ENCODE assay signal across 8 cellular contexts in genomic region chr19:19822148-19822429, GRCh38. TPM values are rescaled to one million over a fixed set of nuclear protein-coding genes. Genes with fewer than 3 reads are reported as not detected.
DNase-seq lines count a peak whose midpoint lies in the region; ATAC-seq, FAIRE-seq and TF ChIP-seq lines count a peak whose summit lies in the region.

No MANE protein-coding gene starts in this region.

- TF ChIP-seq POLR2A in HepG2 (IDR thresholded peaks at IDR 0.05; ENCODE audit: insufficient read depth in 1 of 2, low read depth in 2 of 2, low read length in 2 of 2): no peak

- peaks cover 8% of the 10 kb centered on the region for H3K9me3 Mint-ChIP-seq in memory B cell

- TF ChIP-seq EP300 in HepG2 (IDR thresholded peaks at IDR 0.05; ENCODE audit: low read depth in 2 of 2, low read length in 2 of 2) (no peak), HepG2 (CRISPR knock-in tag; IDR thresholded peaks at IDR 0.05; ENCODE audit: borderline replicate concordance) (no peak)

- peak overlapping the region in 1 of 2 donors; percentile 7 for H3K9ac ChIP-seq in liver (ENCODE audit: low read depth in 1 of 2, low read length in 2 of 2)
- no peak overlapping the region for H3K9ac ChIP-seq in HepG2 (ENCODE audit: insufficient read depth, low read depth, low read length)

- H3K36me3 ChIP-seq in liver (ENCODE audit: control insufficient read depth in 4 of 4, insufficient read depth in 3 of 4, low read depth in 1 of 4, low read length in 3 of 4) (peaks cover 0 to 4% (median 2%) of the 10 kb centered on the region in 4 donors), HepG2 (replicated peaks in 1 of 2; ENCODE audit: control insufficient read depth in 1 of 2, insufficient read depth in 2 of 2, low read length in 2 of 2) (no peaks in the 10 kb centered on the region), upper lobe of right lung (peaks cover 13% of the 10 kb centered on the region)

- H3K27ac ChIP-seq in liver (ENCODE audit: low read depth in 1 of 2, low read length in 2 of 2) (peak overlapping the region in 1 of 2 donors; percentile 28), HepG2 (ENCODE audit: extremely low read length, insufficient read depth, low read length) (no peak overlapping the region), upper lobe of right lung (peak overlapping the region; percentile 96)

- WGBS in liver: 31% methylated on average over 6 of the region's 6 CpGs
- whole genome bisulfite sequencing in HepG2 (ENCODE audit: low lambda C conversion rate): 70% methylated on average over 6 of the region's 6 CpGs

- no peak overlapping the region for H3K4me2 ChIP-seq in HepG2 (ENCODE audit: low read depth, low read length)

- no peaks in the 10 kb centered on the region for H4K20me1 ChIP-seq in HepG2 (ENCODE audit: insufficient read depth, low read length)

- peak overlapping the region; percentile 99 for H3K27ac Mint-ChIP-seq in memory B cell

- CTCF ChIA-PET in HepG2 (lab: Yijun Ruan, JAX; ENCODE audit: low intra/inter-chr PET ratio, low total read pairs): no interaction called here

- FAIRE-seq in HepG2 (lab: Jason Lieb, UNC): no peak

- intact Hi-C loops in HepG2 (cut with micrococcal nuclease; ENCODE audit: unreplicated experiment) (no loop called here), upper lobe of right lung (cut with DNase I) (no loop called here)

- peaks cover 17% of the 10 kb centered on the region for H3K4me1 Mint-ChIP-seq in memory B cell

- ATAC-seq in HepG2 (no peak), memory B cell (ENCODE audit: low read depth) (no peak), upper lobe of right lung (no peak), GM21423 (IDR thresholded peaks at IDR 0.05; ENCODE audit: unreplicated experiment) (no peak), HG03039 (IDR thresholded peaks at IDR 0.05; ENCODE audit: unreplicated experiment) (no peak)

- DNase-seq in HepG2 (ENCODE audit: low spot score): no peak
- no peak for DNase-seq in astrocyte of the spinal cord (ENCODE audit: low read depth, low spot score)
- no peak for DNase-seq in memory B cell (ENCODE audit: low spot score in 2 of 2)
- no peak for DNase-seq in upper lobe of right lung
- DNase-seq in A172 (ENCODE audit: low spot score): no peak

- POLR2A ChIA-PET in HepG2 (lab: Yijun Ruan, JAX): no interaction called here

- H3K4me3 Mint-ChIP-seq in memory B cell: peak overlapping the region; percentile 98

- H3K9me3 ChIP-seq in liver (ENCODE audit: control insufficient read depth in 4 of 4, low read length in 3 of 4) (peaks cover 11 to 49% (median 18%) of the 10 kb centered on the region in 4 donors), HepG2 (ENCODE audit: low read length) (peaks cover 60% of the 10 kb centered on the region), upper lobe of right lung (peaks cover 3% of the 10 kb centered on the region)

- no TSS peak for BruUV-seq in HepG2 (replicated peaks; lab: Mats Ljungman, UMichigan)

- peak overlapping the region in 2 of 3 donors; percentile 55 to 75 for H3K4me3 ChIP-seq in liver (ENCODE audit: low read depth in 1 of 3, low read length in 3 of 3)
- H3K4me3 ChIP-seq in HepG2 (replicated peaks in 1 of 3; ENCODE audit: insufficient read depth in 1 of 3, low read depth in 2 of 3, low read length in 3 of 3): no peak overlapping the region
- H3K4me3 ChIP-seq in astrocyte of the spinal cord (ENCODE audit: low read depth, low read length): peak overlapping the region; percentile 88
- H3K4me3 ChIP-seq in upper lobe of right lung: peak overlapping the region; percentile 85

- H3K36me3 Mint-ChIP-seq in memory B cell: peaks cover 17% of the 10 kb centered on the region

- TF ChIP-seq CTCF in liver (IDR thresholded peaks at IDR 0.05; ENCODE audit: low read depth, low read length, missing input control) (no peak), HepG2 (CRISPR knock-in tag; IDR thresholded peaks at IDR 0.05) (no peak), astrocyte of the spinal cord (IDR thresholded peaks at IDR 0.05; ENCODE audit: low read depth, low read length) (no peak), upper lobe of right lung (IDR thresholded peaks at IDR 0.05) (no peak)

- H2AFZ ChIP-seq in HepG2 (ENCODE audit: low read length): no peak overlapping the region

- H3K4me1 ChIP-seq in liver (ENCODE audit: control insufficient read depth in 4 of 4, insufficient read depth in 4 of 4, low read length in 3 of 4) (no peaks in the 10 kb centered on the region), HepG2 (ENCODE audit: insufficient read depth, low read length) (no peaks in the 10 kb centered on the region), upper lobe of right lung (peaks cover 24% of the 10 kb centered on the region)

- no peaks in the 10 kb centered on the region for H3K79me2 ChIP-seq in HepG2 (ENCODE audit: insufficient read depth, low read length)

- TF ChIP-seq RAD21 in liver (IDR thresholded peaks at IDR 0.05): no peak
- no peak for TF ChIP-seq RAD21 in HepG2 (CRISPR knock-in tag; IDR thresholded peaks at IDR 0.05)

- H3K27me3 Mint-ChIP-seq in memory B cell: no peaks in the 10 kb centered on the region

- no peaks in the 10 kb centered on the region for H3K27me3 ChIP-seq in liver (ENCODE audit: control insufficient read depth in 4 of 4, insufficient read depth in 4 of 4, low read length in 3 of 4)
- no peaks in the 10 kb centered on the region for H3K27me3 ChIP-seq in HepG2 (ENCODE audit: control insufficient read depth in 1 of 2, insufficient read depth in 2 of 2, low read length in 2 of 2)
- no peaks in the 10 kb centered on the region for H3K27me3 ChIP-seq in upper lobe of right lung

- in situ Hi-C loops in HepG2 (cut with HindIII; ENCODE audit: extremely low pct_ligation_motif_present, low pct_unique_long_range_greater_than_20kb) (no loop called here), astrocyte of the spinal cord (cut with HindIII; ENCODE audit: low sequenced_read_pairs) (no loop called here)

TF ChIP-seq in liver, 16 proteins besides CTCF, POLR2A, EP300 and RAD21 (continues in another document):
- TF ChIP-seq SP1 (IDR thresholded peaks at IDR 0.05) (no peak), NR2F2 (IDR thresholded peaks at IDR 0.05) (no peak)

TF ChIP-seq in HepG2, 621 proteins besides CTCF, POLR2A, EP300 and RAD21 (continues in another document):
- no peak for TF ChIP-seq KDM3A (CRISPR knock-in tag; IDR thresholded peaks at IDR 0.05; ENCODE audit: low read depth)
- no peak for TF ChIP-seq PHF21A (CRISPR knock-in tag; IDR thresholded peaks at IDR 0.05)

RNA-seq across cellular contexts. Expression of gene ZNF506, which starts 0.5 kb away (rescaled TPM):
- 1 to 10 TPM; 5.0 to 8.5 TPM for total RNA-seq in liver
- polyA plus RNA-seq in liver: 1 to 10 TPM; 1.3 to 4.7 TPM
- not detected in 2 replicates for total RNA-seq in HepG2 (2016; rRNA removed; fragmentation: Illumina TruSeq; extraction: Trizol)
- not detected in 2 replicates for total RNA-seq in HepG2 (2016; cell fraction: cytosol; rRNA removed; fragmentation: Illumina TruSeq; extraction: Trizol; ENCODE audit: low read depth)
- total RNA-seq in HepG2 (2016; cell fraction: insoluble cytoplasmic fraction; rRNA removed; fragmentation: Illumina TruSeq; extraction: Trizol): not detected in 2 replicates
- not detected in 2 replicates for total RNA-seq in HepG2 (2016; cell fraction: membrane; rRNA removed; fragmentation: Illumina TruSeq; extraction: Trizol)
- not detected in 2 replicates for total RNA-seq in HepG2 (2016; cell fraction: nucleus; rRNA removed; fragmentation: Illumina TruSeq; extraction: Trizol)
- polyA plus RNA-seq in HepG2 (2011; rRNA removed): 0.01 TPM in 1 of 2 replicates, not detected in the other
- not detected in 2 replicates for polyA plus RNA-seq in HepG2 (2011; cell fraction: cytosol; rRNA removed)
- polyA plus RNA-seq in HepG2 (2011; cell fraction: nucleus; rRNA removed): not detected in 2 replicates
- 0.20 and 0.54 TPM in 2 replicates for polyA plus RNA-seq in HepG2 (2012)
- not detected in 2 replicates for polyA plus RNA-seq in HepG2 (2016; cell fraction: cytosol; fragmentation: Illumina TruSeq; extraction: Trizol; ENCODE audit: low read depth)
- not detected in 2 replicates for polyA plus RNA-seq in HepG2 (2016; cell fraction: insoluble cytoplasmic fraction; fragmentation: Illumina TruSeq; extraction: Trizol; ENCODE audit: low read depth)
- polyA plus RNA-seq in HepG2 (2016; cell fraction: membrane; fragmentation: Illumina TruSeq; extraction: Trizol; ENCODE audit: low read depth): not detected in 2 replicates
- not detected in 2 replicates for polyA plus RNA-seq in HepG2 (2016; cell fraction: nucleus; fragmentation: Illumina TruSeq; extraction: Trizol; ENCODE audit: insufficient read depth, low read depth)
- not detected in 2 replicates for polyA minus RNA-seq in HepG2 (2011; rRNA and poly(A)+ RNA removed; ENCODE audit: low replicate concordance)
- polyA minus RNA-seq in HepG2 (2011; cell fraction: cytosol; rRNA and poly(A)+ RNA removed): not detected in 2 replicates
- not detected in 2 replicates for polyA minus RNA-seq in HepG2 (2011; cell fraction: nucleus; rRNA and poly(A)+ RNA removed)
- 22.1 TPM for total RNA-seq in upper lobe of right lung
- not detected in 2 replicates for total RNA-seq in A172 (2014; rRNA removed; shearing (Covaris generic))

RNA-seq across cellular contexts. Expression of gene ZNF253, which starts 43.6 kb away (rescaled TPM):
- total RNA-seq in liver: 1 to 10 TPM; 3.3 to 3.7 TPM
- 1 to 10 TPM; 1.7 to 2.4 TPM for polyA plus RNA-seq in liver
- total RNA-seq in HepG2 (2016; rRNA removed; fragmentation: Illumina TruSeq; extraction: Trizol): 10.6 and 12.8 TPM in 2 replicates
- 1.2 and 1.7 TPM in 2 replicates for total RNA-seq in HepG2 (2016; cell fraction: cytosol; rRNA removed; fragmentation: Illumina TruSeq; extraction: Trizol; ENCODE audit: low read depth)
- 10.1 and 11.6 TPM in 2 replicates for total RNA-seq in HepG2 (2016; cell fraction: insoluble cytoplasmic fraction; rRNA removed; fragmentation: Illumina TruSeq; extraction: Trizol)
- 4.2 and 8.1 TPM in 2 replicates for total RNA-seq in HepG2 (2016; cell fraction: membrane; rRNA removed; fragmentation: Illumina TruSeq; extraction: Trizol)
- total RNA-seq in HepG2 (2016; cell fraction: nucleus; rRNA removed; fragmentation: Illumina TruSeq; extraction: Trizol): 12.7 and 17.2 TPM in 2 replicates
- polyA plus RNA-seq in HepG2 (2011; rRNA removed): 3.5 and 3.6 TPM in 2 replicates
- polyA plus RNA-seq in HepG2 (2011; cell fraction: cytosol; rRNA removed): 1.4 and 2.5 TPM in 2 replicates
- 3.0 and 3.4 TPM in 2 replicates for polyA plus RNA-seq in HepG2 (2011; cell fraction: nucleus; rRNA removed)
- 3.7 and 6.1 TPM in 2 replicates for polyA plus RNA-seq in HepG2 (2012)
- polyA plus RNA-seq in HepG2 (2016; cell fraction: cytosol; fragmentation: Illumina TruSeq; extraction: Trizol; ENCODE audit: low read depth): 0.58 and 0.64 TPM in 2 replicates
- 10.5 and 10.9 TPM in 2 replicates for polyA plus RNA-seq in HepG2 (2016; cell fraction: insoluble cytoplasmic fraction; fragmentation: Illumina TruSeq; extraction: Trizol; ENCODE audit: low read depth)
- 1.9 and 2.1 TPM in 2 replicates for polyA plus RNA-seq in HepG2 (2016; cell fraction: membrane; fragmentation: Illumina TruSeq; extraction: Trizol; ENCODE audit: low read depth)
- polyA plus RNA-seq in HepG2 (2016; cell fraction: nucleus; fragmentation: Illumina TruSeq; extraction: Trizol; ENCODE audit: insufficient read depth, low read depth): 10.5 and 14.1 TPM in 2 replicates
- polyA minus RNA-seq in HepG2 (2011; rRNA and poly(A)+ RNA removed; ENCODE audit: low replicate concordance): 0.65 and 1.6 TPM in 2 replicates
- 4.0 and 4.7 TPM in 2 replicates for polyA minus RNA-seq in HepG2 (2011; cell fraction: cytosol; rRNA and poly(A)+ RNA removed)
- 20.2 and 30.8 TPM in 2 replicates for polyA minus RNA-seq in HepG2 (2011; cell fraction: nucleus; rRNA and poly(A)+ RNA removed)
- 8.1 TPM for total RNA-seq in upper lobe of right lung
- 4.2 and 4.4 TPM in 2 replicates for total RNA-seq in A172 (2014; rRNA removed; shearing (Covaris generic))

Comparison
In these comparisons a context has a peak if more than half of its experiments do, and no peak if none do; other contexts are left out.
1. H3K4me3 ChIP-seq: peak in liver (2 of 3), astrocyte of the spinal cord (single experiment) and upper lobe of right lung (single experiment); none in HepG2 (0 of 3).